1 cellular context compared by ENCODE assay signal in genomic region chr18:22839488-22839930, GRCh38.
TF ChIP-seq lines count a peak whose summit lies in the region.

No MANE protein-coding gene starts in this region.

TF ChIP-seq in GM12878, 131 proteins besides CTCF, POLR2A, EP300 and RAD21 (continued from another document):
- TF ChIP-seq SP1 (IDR thresholded peaks at IDR 0.05; ENCODE audit: low read depth, low read length): no peak
- no peak for TF ChIP-seq BMI1 (IDR thresholded peaks at IDR 0.05; ENCODE audit: borderline replicate concordance)
- no peak for TF ChIP-seq JUNB (IDR thresholded peaks at IDR 0.05)
- no peak for TF ChIP-seq MEF2A (IDR thresholded peaks at IDR 0.05; ENCODE audit: insufficient read depth, low read depth, low read length)
- TF ChIP-seq PAX5 (IDR thresholded peaks at IDR 0.05; ENCODE audit: borderline replicate concordance, low read depth, low read length): no peak
